12 cellular contexts compared by ENCODE assay signal in genomic region chr13:75384881-75385707, GRCh38.
DNase-seq lines count a peak whose midpoint lies in the region; ATAC-seq and TF ChIP-seq lines count a peak whose summit lies in the region.
"Had no signal": no experiment of that assay in that cellular context is flagged by ENCODE, and none has a peak within 500 bp of the region (broad histone marks: within the 10 kb centered on the region; RNA-seq: fewer than 3 reads in every experiment).

No MANE protein-coding gene starts in this region.

- H3K9me3 ChIP-seq in mammary epithelial cell (replicated peaks; ENCODE audit: insufficient read depth, low read length) (no peaks in the 10 kb centered on the region), breast epithelium (no peaks in the 10 kb centered on the region), endocrine pancreas (ENCODE audit: control insufficient read depth, low read length) (no peaks in the 10 kb centered on the region), stomach (no peaks in the 10 kb centered on the region)

- no peak overlapping the region for H3K4me3 ChIP-seq in mammary epithelial cell (replicated peaks in 1 of 3; ENCODE audit: insufficient read depth in 1 of 3, low read depth in 2 of 3, low read length in 3 of 3)
- no peak overlapping the region for H3K4me3 ChIP-seq in breast epithelium
- H3K4me3 ChIP-seq in endocrine pancreas (ENCODE audit: control insufficient read depth, insufficient read depth, low read length), result peak overlapping the region; percentile 53
- no peak overlapping the region for H3K4me3 ChIP-seq in stomach

- no peak overlapping the region for H2AFZ ChIP-seq in mammary epithelial cell (ENCODE audit: low read depth, low read length)

- no peak for TF ChIP-seq CTCF in mammary epithelial cell (conservative IDR thresholded peaks at IDR 0.05 in 1 of 2, IDR thresholded peaks at IDR 0.05 in 1 of 2; ENCODE audit: extremely low read depth in 1 of 2, insufficient read depth in 1 of 2, low read depth in 1 of 2, low read length in 2 of 2)
- no peak for TF ChIP-seq CTCF in breast epithelium (IDR thresholded peaks at IDR 0.05)
- TF ChIP-seq CTCF in stomach (IDR thresholded peaks at IDR 0.05), result no peak

- H3K36me3 ChIP-seq in mammary epithelial cell (ENCODE audit: insufficient read depth, low read length) (no peaks in the 10 kb centered on the region), breast epithelium (no peaks in the 10 kb centered on the region), endocrine pancreas (ENCODE audit: control insufficient read depth, insufficient read depth, low read length) (no peaks in the 10 kb centered on the region), stomach (no peaks in the 10 kb centered on the region)

- H3K79me2 ChIP-seq in mammary epithelial cell (ENCODE audit: insufficient read depth, low read length), result peaks cover 9% of the 10 kb centered on the region

- no peak for ATAC-seq in HG03439 (IDR thresholded peaks at IDR 0.05; ENCODE audit: unreplicated experiment)
- ATAC-seq: naive thymus-derived CD8-positive, alpha-beta T cell had no signal

- no peaks in the 10 kb centered on the region for H3K27me3 ChIP-seq in mammary epithelial cell (ENCODE audit: insufficient read depth, low read length)
- H3K27me3 ChIP-seq in breast epithelium, result no peaks in the 10 kb centered on the region
- H3K27me3 ChIP-seq in endocrine pancreas (ENCODE audit: control insufficient read depth, insufficient read depth, low read length), result no peaks in the 10 kb centered on the region
- H3K27me3 ChIP-seq in stomach, result no peaks in the 10 kb centered on the region

- no peak for TF ChIP-seq EP300 in stomach (IDR thresholded peaks at IDR 0.05)

- no peak for TF ChIP-seq POLR2A in breast epithelium (IDR thresholded peaks at IDR 0.05)
- TF ChIP-seq POLR2A in stomach (IDR thresholded peaks at IDR 0.05), result no peak

- dilution Hi-C loops in mammary epithelial cell (cut with HindIII; ENCODE audit: low sequenced_read_pairs), result no loop called here

- in situ Hi-C loops in mammary epithelial cell (cut with MboI; ENCODE audit: low sequenced_read_pairs in 2 of 2), result no loop called here

- H3K4me2 ChIP-seq in mammary epithelial cell (ENCODE audit: insufficient read depth, low read depth, low read length), result no peak overlapping the region

- H4K20me1 ChIP-seq in mammary epithelial cell (ENCODE audit: insufficient read depth, low read length), result no peaks in the 10 kb centered on the region

- H3K9ac ChIP-seq in mammary epithelial cell (ENCODE audit: insufficient read depth, low read length) (no peak overlapping the region), endocrine pancreas (ENCODE audit: control insufficient read depth, insufficient read depth, low read length) (no peak overlapping the region)

- H3K4me1 ChIP-seq in mammary epithelial cell (ENCODE audit: insufficient read depth, low read length), result no peaks in the 10 kb centered on the region
- no peaks in the 10 kb centered on the region for H3K4me1 ChIP-seq in breast epithelium
- H3K4me1 ChIP-seq in endocrine pancreas (ENCODE audit: control insufficient read depth, insufficient read depth, low read length), result peaks cover 7% of the 10 kb centered on the region
- H3K4me1 ChIP-seq in stomach, result peaks cover 0 to 18% (median 9%) of the 10 kb centered on the region in 4 donors

- CTCF ChIA-PET in mammary epithelial cell (lab: Charles Lee; ENCODE audit: low non-redundant PET), result no interaction called here

- no peak overlapping the region for H3K27ac ChIP-seq in mammary epithelial cell (ENCODE audit: insufficient read depth, low read depth, low read length)
- H3K27ac ChIP-seq in breast epithelium, result no peak overlapping the region
- H3K27ac ChIP-seq in stomach, result peak overlapping the region; percentile 20 to 83 (median 65)

- 93% methylated on average over 9 of the region's 9 CpGs for WGBS in mammary epithelial cell (ENCODE audit: low coverage, missing lambda C conversion rate)
- WGBS in stomach, 5 donors, result 33 to 57% (median 49%) methylated on average over 9 of the region's 9 CpGs

- DNase-seq in mammary epithelial cell (no peak), breast epithelium (ENCODE audit: low spot score in 2 of 2) (no peak), NCI-H2081 treated with DMSO at 0.1 percent for 48 hours (lab: John Stamatoyannopoulos, UW) (peak; percentile 8), stomach (no peak), HCEC 1CT (no peak)
- no peak for DNase-seq in activated effector memory CD4-positive, alpha-beta T cell treated with anti-CD3 and anti-CD28 coated beads, Interleukin-2, amount 50 U/mL, for 16 hours
- DNase-seq: aorta; naive thymus-derived CD8-positive, alpha-beta T cell; stimulated activated CD4-positive, alpha-beta T cell treated with anti-CD3 and anti-CD28 coated beads, Interleukin-15, amount 100 ng/mL, for 24 hours; T-helper 1 cell had no signal

- TSS peak; percentile 62 for BruUV-seq in mammary epithelial cell (replicated peaks; lab: Mats Ljungman, UMichigan)

- intact Hi-C loops in mammary epithelial cell (cut with micrococcal nuclease) (no loop called here), breast epithelium (cut with DNase I; ENCODE audit: low total_unique reads) (no loop called here), stomach (cut with DNase I; ENCODE audit: low total_unique reads) (no loop called here)

Comparison
In these comparisons a context has a peak if more than half of its experiments do, and no peak if none do; other contexts are left out.
1. H3K27ac ChIP-seq: peak in stomach (5 of 5); none in mammary epithelial cell (single experiment) and breast epithelium (0 of 2).